Comparison of ENCODE assay signal across 27 cellular contexts in the genomic region with DNA sequence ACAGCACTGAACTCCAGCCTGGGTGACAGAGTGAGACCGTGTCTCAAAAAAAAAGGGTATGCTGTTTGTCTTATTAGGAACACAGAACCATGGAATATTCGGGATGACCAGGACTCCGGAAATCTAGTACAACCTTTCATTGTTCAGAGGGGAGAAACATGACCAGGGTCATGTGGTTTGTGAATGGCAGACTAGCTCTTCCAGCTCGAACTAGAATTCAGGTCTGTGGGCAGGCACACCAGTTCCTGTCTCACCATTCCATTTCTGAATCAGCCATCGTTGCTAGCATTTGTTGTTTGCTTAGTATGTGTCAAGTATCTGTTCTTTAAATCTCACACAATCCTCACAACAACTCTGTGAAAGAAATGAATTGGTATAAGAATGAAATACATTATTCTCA. TPM values are rescaled to one million over a fixed set of nuclear protein-coding genes. Genes with fewer than 3 reads are reported as not detected.
DNase-seq lines count a peak whose midpoint lies in the region; ATAC-seq, FAIRE-seq and TF ChIP-seq lines count a peak whose summit lies in the region.
"Had no signal": no experiment of that assay in that cellular context is flagged by ENCODE, and none has a peak within 500 bp of the region (broad histone marks: within the 10 kb centered on the region; RNA-seq: fewer than 3 reads in every experiment).

No MANE protein-coding gene starts in this region.

- H3K4me3 ChIP-seq in bronchial epithelial cell (ENCODE audit: low read depth, low read length) (no peak overlapping the region), lower lobe of right lung (no peak overlapping the region)
- H3K4me3 ChIP-seq: neural progenitor cell, pancreas, testis, uterus had no signal

- no peaks in the 10 kb centered on the region for H3K9me3 ChIP-seq in lower lobe of right lung
- H3K9me3 ChIP-seq: pancreas, testis, uterus had no signal

- H3K27ac ChIP-seq in lower lobe of right lung: no peak overlapping the region
- H3K27ac ChIP-seq: neural progenitor cell, pancreas, testis, uterus had no signal

- DNase-seq in NCI-H510A treated with DMSO at 0.1 percent for 48 hours (lab: John Stamatoyannopoulos, UW) (peak; percentile 45), NCI-H510A (lab: John Stamatoyannopoulos, UW) (no peak), NCI-H2107 (lab: John Stamatoyannopoulos, UW) (peak; percentile 33), bronchial epithelial cell (ENCODE audit: low read depth) (peak; percentile 53), pons (ENCODE audit: low spot score) (peak; percentile 59), GM10248 (ENCODE audit: extremely low spot score) (no peak), G401 (ENCODE audit: low spot score) (no peak), lower lobe of right lung (no peak)
- DNase-seq: activated CD4-positive, alpha-beta T cell treated with anti-CD3 and anti-CD28 coated beads, Interleukin-2, amount 10 ng/mL, durations not matched to agents 24 days and 14 days; activated effector memory CD4-positive, alpha-beta T cell treated with Interleukin-2 at 50 U/mL for 16 hours; Calu3; effector CD8-positive, alpha-beta T cell; GOT3; IMR-90; mesendoderm; NCI-H1694 treated with DMSO at 0.1 percent for 48 hours; pancreas; right cardiac atrium; stimulated activated CD4-positive, alpha-beta T cell treated with anti-CD3 and anti-CD28 coated beads, Interleukin-1b, Interleukin-23, amount 100 ng/mL, for 48 hours; testis; uterus had no signal

- peaks cover 4% of the 10 kb centered on the region for H3K4me1 ChIP-seq in lower lobe of right lung
- H3K4me1 ChIP-seq: pancreas, testis, uterus had no signal

- no peak for FAIRE-seq in bronchial epithelial cell (lab: Jason Lieb, UNC)
- FAIRE-seq: A204.1, colon, GM19239, pancreas had no signal

- in situ Hi-C loops in G401 (cut with HindIII; ENCODE audit: low sequenced_read_pairs): no loop called here

- POLR2A ChIA-PET in GM10248 (lab: Yijun Ruan, JAX): no interaction called here

- TF ChIP-seq CTCF in bronchial epithelial cell (IDR thresholded peaks at IDR 0.05; ENCODE audit: insufficient read depth, low read length, severe bottlenecking) (no peak), GM10248 (IDR thresholded peaks at IDR 0.05; ENCODE audit: control extremely low read depth, extremely low read depth, low read depth, missing control alignments) (no peak), lower lobe of right lung (IDR thresholded peaks at IDR 0.05) (no peak)

- intact Hi-C loops in lower lobe of right lung (cut with DNase I): no loop called here

- no peaks in the 10 kb centered on the region for H3K27me3 ChIP-seq in bronchial epithelial cell (ENCODE audit: control insufficient read depth, insufficient read depth, low read length)
- H3K27me3 ChIP-seq in lower lobe of right lung (ENCODE audit: low read depth): no peaks in the 10 kb centered on the region
- H3K27me3 ChIP-seq: neural progenitor cell, pancreas, testis, uterus had no signal

- H3K36me3 ChIP-seq in bronchial epithelial cell (ENCODE audit: control insufficient read depth, insufficient read depth, low read length): no peaks in the 10 kb centered on the region
- H3K36me3 ChIP-seq in lower lobe of right lung: peaks cover 17% of the 10 kb centered on the region
- H3K36me3 ChIP-seq: neural progenitor cell, pancreas, uterus had no signal

- CTCF ChIA-PET in GM10248 (lab: Yijun Ruan, JAX): interaction anchor here (1.3 to 7.5 kb wide), 8 partner anchors 8 to 238 kb away, joined by 3 to 141 read pairs (median 14); no protein-coding TSS in a partner anchor

- no peak for ATAC-seq in lower lobe of right lung
- ATAC-seq: left lobe of liver, pancreas, right cardiac atrium, Right ventricle myocardium inferior had no signal

RNA-seq across cellular contexts. Expression of gene MDM4, which starts 50.9 kb away (rescaled TPM):
- total RNA-seq in bronchial epithelial cell (23.4 and 25.3 TPM in 2 replicates), lower lobe of right lung (77.9 TPM)
- 6.1 and 7.7 TPM in 2 replicates for total RNA-seq in G401 (2014; rRNA removed; shearing (Covaris generic))

Comparison
In these comparisons a context has a peak if more than half of its experiments do, and no peak if none do; other contexts are left out.
1. DNase-seq: peak in NCI-H510A treated with DMSO at 0.1 percent for 48 hours (single experiment), NCI-H2107 (single experiment), bronchial epithelial cell (single experiment) and pons (single experiment); none in NCI-H510A (single experiment), GM10248 (single experiment), G401 (single experiment) and lower lobe of right lung (single experiment).